In genomic region chr17:61723914-61724313, GRCh38 we compare ENCODE assay signal across 23 cellular contexts.
DNase-seq lines count a peak whose midpoint lies in the region; ATAC-seq, FAIRE-seq and TF ChIP-seq lines count a peak whose summit lies in the region.
"Had no signal": no experiment of that assay in that cellular context is flagged by ENCODE, and none has a peak within 500 bp of the region (broad histone marks: within the 10 kb centered on the region; RNA-seq: fewer than 3 reads in every experiment).

No MANE protein-coding gene starts in this region.

- POLR2A ChIA-PET in A549 (lab: Yijun Ruan, JAX), result no interaction called here

- no peak for TF ChIP-seq POLR2A in A549 (IDR thresholded peaks at IDR 0.05; ENCODE audit: low read length)

- no peaks in the 10 kb centered on the region for H3K9me3 ChIP-seq in A549
- H3K9me3 ChIP-seq in aorta (ENCODE audit: control insufficient read depth, low read length), result no peaks in the 10 kb centered on the region
- H3K9me3 ChIP-seq in lower lobe of right lung, result no peaks in the 10 kb centered on the region
- H3K9me3 ChIP-seq: BE2C had no signal

- H3K27me3 ChIP-seq in aorta (ENCODE audit: control insufficient read depth in 1 of 2, insufficient read depth in 2 of 2, low read length in 1 of 2), result no peaks in the 10 kb centered on the region
- H3K27me3 ChIP-seq in lower lobe of right lung (ENCODE audit: low read depth), result no peaks in the 10 kb centered on the region
- H3K27me3 ChIP-seq: BE2C, BLaER1 had no signal

- DNase-seq in A549 (ENCODE audit: low read depth in 1 of 2, low spot score in 1 of 2), result no peak
- no peak for DNase-seq in aorta
- no peak for DNase-seq in KBM-7
- no peak for DNase-seq in NCI-H2081 (lab: John Stamatoyannopoulos, UW)
- DNase-seq in lower lobe of right lung, result no peak
- DNase-seq: ACHN; BE2C; C1 segment of cervical spinal cord; CD4-positive, alpha-beta memory T cell; CD4-positive, CD25-positive, alpha-beta regulatory T cell; CD8-positive, alpha-beta memory T cell; COR-L47; DMS 273 treated with DMSO at 0.1 percent for 48 hours; DMS153; DMS53; DMS79; DND-41; EL; GDM1 had no signal

- no peak for ATAC-seq in A549
- no peak for ATAC-seq in aorta (ENCODE audit: low FRiP score)
- no peak for ATAC-seq in lower lobe of right lung
- ATAC-seq: GM12878 had no signal

- H3K36me3 ChIP-seq in aorta (ENCODE audit: control insufficient read depth in 1 of 2, insufficient read depth in 2 of 2, low read length in 1 of 2) (no peaks in the 10 kb centered on the region), lower lobe of right lung (no peaks in the 10 kb centered on the region)
- H3K36me3 ChIP-seq: BE2C had no signal

- WGBS in A549 (ENCODE audit: missing lambda C conversion rate), result 92% methylated on average over 1 of the region's 1 CpG
- WGBS in aorta, 2 donors, result 99 to 100% methylated on average over 1 of the region's 1 CpG

- in situ Hi-C loops in KBM-7 (cut with MboI; ENCODE audit: low pct_unique_long_range_greater_than_20kb, low sequenced_read_pairs), result no loop called here

- peak; percentile 43 for FAIRE-seq in A549 (lab: Jason Lieb, UNC)
- FAIRE-seq: GM12878 had no signal

- CTCF ChIA-PET in A549 (lab: Yijun Ruan, JAX), result no interaction called here

- TF ChIP-seq CTCF in A549 (IDR thresholded peaks at IDR 0.05) (no peak), VCaP (conservative IDR thresholded peaks at IDR 0.05) (no peak), subcutaneous adipose tissue (IDR thresholded peaks at IDR 0.05; ENCODE audit: low read depth) (peak; percentile 95), lower lobe of right lung (IDR thresholded peaks at IDR 0.05) (no peak)

- no peak for TF ChIP-seq EP300 in A549 (IDR thresholded peaks at IDR 0.05)

- H3K27ac ChIP-seq in A549 (no peak overlapping the region), VCaP (peak overlapping the region; percentile 31), aorta (ENCODE audit: low read depth in 1 of 2, low read length in 2 of 2) (no peak overlapping the region), lower lobe of right lung (no peak overlapping the region)
- H3K27ac ChIP-seq: BLaER1 had no signal

- no peak for TF ChIP-seq RAD21 in A549 (conservative IDR thresholded peaks at IDR 0.05 in 1 of 2, IDR thresholded peaks at IDR 0.05 in 1 of 2)

- H3K4me1 ChIP-seq in A549 (no peaks in the 10 kb centered on the region), aorta (ENCODE audit: control insufficient read depth in 1 of 2, insufficient read depth in 2 of 2, low read length in 2 of 2) (no peaks in the 10 kb centered on the region), lower lobe of right lung (no peaks in the 10 kb centered on the region)
- H3K4me1 ChIP-seq: BE2C, BLaER1 had no signal

- no peak overlapping the region for H3K4me3 ChIP-seq in A549
- H3K4me3 ChIP-seq in aorta (ENCODE audit: low read length in 2 of 2), result no peak overlapping the region
- no peak overlapping the region for H3K4me3 ChIP-seq in lower lobe of right lung
- H3K4me3 ChIP-seq: BLaER1, GM12878 had no signal

- no peak overlapping the region for H3K4me2 ChIP-seq in A549
- H3K4me2 ChIP-seq: BLaER1 had no signal

- intact Hi-C loops in aorta (cut with DNase I), result no loop called here
- intact Hi-C loops in lower lobe of right lung (cut with DNase I), result no loop called here

TF ChIP-seq in A549, 52 proteins besides CTCF, POLR2A, EP300 and RAD21:
- no peak for TF ChIP-seq HDAC2 (IDR thresholded peaks at IDR 0.05)
- TF ChIP-seq ZSCAN20 (CRISPR knock-in tag; IDR thresholded peaks at IDR 0.05), result no peak
TF ChIP-seq in A549: peak in this region for 0.
